8 cellular contexts compared by ENCODE assay signal in the genomic region with DNA sequence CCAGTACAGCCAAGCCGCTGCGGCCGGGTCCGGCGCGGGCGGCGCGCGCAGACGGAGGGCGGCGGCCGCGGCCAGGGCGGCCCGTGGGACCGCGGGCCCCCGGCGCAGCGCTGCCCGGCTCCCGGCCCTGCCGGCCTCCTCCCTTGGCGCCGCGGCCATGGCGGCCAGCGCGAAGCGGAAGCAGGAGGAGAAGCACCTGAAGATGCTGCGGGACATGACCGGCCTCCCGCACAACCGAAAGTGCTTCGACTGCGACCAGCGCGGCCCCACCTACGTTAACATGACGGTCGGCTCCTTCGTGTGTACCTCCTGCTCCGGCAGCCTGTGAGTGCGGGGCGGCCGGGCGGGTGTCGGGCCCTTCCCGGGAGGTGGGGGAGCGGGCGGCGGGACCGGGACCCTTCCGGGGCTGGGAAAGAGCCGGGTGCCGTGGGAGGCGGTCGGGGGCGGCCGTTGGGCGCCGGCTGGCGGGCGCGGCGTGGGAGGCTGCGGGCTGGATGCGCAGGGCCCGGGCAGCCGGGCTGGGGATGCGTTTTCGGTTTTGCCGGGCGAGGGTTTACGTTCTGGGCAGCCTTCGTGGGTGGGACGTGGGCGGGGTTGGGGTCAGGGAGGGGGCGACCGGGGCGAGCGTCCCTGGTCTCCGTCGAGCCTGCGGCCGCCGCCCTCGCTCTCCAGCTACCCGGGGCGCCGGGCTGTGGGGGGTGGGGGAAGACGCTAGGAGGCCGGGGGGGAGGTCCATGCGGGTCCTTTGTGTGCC. TPM values are rescaled to one million over a fixed set of nuclear protein-coding genes. Genes with fewer than 3 reads are reported as not detected.
A peak's percentile ranks its signal among the peaks of the same experiment; 100 is the strongest.
DNase-seq lines count a peak whose midpoint lies in the region; ATAC-seq and TF ChIP-seq lines count a peak whose summit lies in the region.

No MANE protein-coding gene starts in this region.

- H3K9me3 Mint-ChIP-seq in Calu3 (ENCODE audit: low read depth, unreplicated experiment): no peaks in the 10 kb centered on the region

- H3K27ac Mint-ChIP-seq in Calu3 (ENCODE audit: unreplicated experiment): peak overlapping the region; percentile 57

- TF ChIP-seq CTCF in Calu3 (IDR thresholded peaks at IDR 0.05; ENCODE audit: unreplicated experiment) (no peak), stomach (IDR thresholded peaks at IDR 0.05) (no peak)

- H3K14ac ChIP-seq in mesenchymal stem cell (ENCODE audit: low read length in 2 of 2): peak overlapping the region in 1 of 2 experiments; percentile 96

- H3K4me2 ChIP-seq in mesenchymal stem cell (ENCODE audit: low read length, poor library complexity, severe bottlenecking): peak overlapping the region; percentile 73

- H3K4ac ChIP-seq in mesenchymal stem cell (ENCODE audit: low read depth in 1 of 2, low read length in 2 of 2): peak overlapping the region; percentile 75 to 97

- ATAC-seq in GM19468 (IDR thresholded peaks at IDR 0.05; ENCODE audit: extremely low read depth, unreplicated experiment): peak; percentile 31
- ATAC-seq in HG03521 (IDR thresholded peaks at IDR 0.05; ENCODE audit: unreplicated experiment): peak; percentile 66

- BruUV-seq in Calu3 (replicated peaks; lab: Mats Ljungman, UMichigan): no TSS peak

- under 1% methylated on average over 46 of the region's 96 CpGs for WGBS in mesenchymal stem cell
- WGBS in stomach, 5 donors: 0 to 4% (median 0%) methylated on average over 30 to 96 of the region's 96 CpGs

- H3K4me3 Mint-ChIP-seq in Calu3 (ENCODE audit: low read depth, unreplicated experiment): peak overlapping the region; percentile 81

- no peak overlapping the region for H2AK5ac ChIP-seq in mesenchymal stem cell (ENCODE audit: low read length, severe bottlenecking)

- peak overlapping the region; percentile 75 to 94 for H3K18ac ChIP-seq in mesenchymal stem cell (ENCODE audit: low read depth in 1 of 2, low read length in 2 of 2)

- peak overlapping the region; percentile 72 for H3K27ac ChIP-seq in effector memory CD4-positive, alpha-beta T cell (ENCODE audit: insufficient read depth, low read length, poor library complexity, severe bottlenecking)
- H3K27ac ChIP-seq in mesenchymal stem cell (ENCODE audit: low read length, poor library complexity, severe bottlenecking) (peak overlapping the region; percentile 62), stomach (peak overlapping the region; percentile 90 to 97 (median 95))

- H2BK12ac ChIP-seq in mesenchymal stem cell (ENCODE audit: low read length in 2 of 2): no peak overlapping the region

- CTCF ChIA-PET in Calu3 (lab: Charles Lee): interaction anchor here (0.6 to 3.6 kb wide), 5 partner anchors 31 to 642 kb away, joined by 3 to 19 read pairs (median 4); no protein-coding TSS in a partner anchor

- no peak for TF ChIP-seq POLR2A in stomach (IDR thresholded peaks at IDR 0.05)

- no peaks in the 10 kb centered on the region for H3K27me3 Mint-ChIP-seq in Calu3 (ENCODE audit: unreplicated experiment)

- H3K36me3 ChIP-seq in effector memory CD4-positive, alpha-beta T cell (ENCODE audit: control insufficient read depth, insufficient read depth, low read length): no peaks in the 10 kb centered on the region
- H3K36me3 ChIP-seq in mesenchymal stem cell (ENCODE audit: control insufficient read depth in 1 of 2, insufficient read depth in 2 of 2, low read depth in 1 of 2, low read length in 2 of 2) (peaks cover 0 to 4% of the 10 kb centered on the region in 2 experiments), stomach (peaks cover 0 to under 1% (median 0%) of the 10 kb centered on the region in 4 donors)

- peak overlapping the region; percentile 90 for H4K91ac ChIP-seq in mesenchymal stem cell (ENCODE audit: low read length)

- H3K4me3 ChIP-seq in effector memory CD4-positive, alpha-beta T cell (ENCODE audit: insufficient read depth, low read depth, low read length, poor library complexity, severe bottlenecking): peak overlapping the region; percentile 77
- H3K4me3 ChIP-seq in mesenchymal stem cell (ENCODE audit: insufficient read depth in 1 of 2, low read depth in 1 of 2, low read length in 2 of 2) (peak overlapping the region; percentile 89 to 98), stomach (peak overlapping the region; percentile 97 to 98 (median 97))

- DNase-seq in Calu3 (peak; percentile 70), mesenchymal stem cell (peak; percentile 59), stomach (peak; percentile 37), NCI-H2107 (lab: John Stamatoyannopoulos, UW) (no peak)
- DNase-seq in activated CD4-positive, CD25-positive, alpha-beta regulatory T cell treated with anti-CD3 and anti-CD28 coated beads, Interleukin-2, amount 50 U/mL, for 72 hours: peak; percentile 67
- peak; percentile 8 to 34 (median 27) for DNase-seq in effector memory CD4-positive, alpha-beta T cell

- H2BK5ac ChIP-seq in mesenchymal stem cell (ENCODE audit: low read depth, low read length, poor library complexity, severe bottlenecking): peak overlapping the region; percentile 44

- H4K8ac ChIP-seq in mesenchymal stem cell (ENCODE audit: low read length): peak overlapping the region; percentile 84

- intact Hi-C loops in Calu3 (cut with micrococcal nuclease; ENCODE audit: unreplicated experiment) (loop anchor here (5.0 kb wide), 1 partner anchor 290 kb away; no protein-coding TSS in a partner anchor), stomach (cut with DNase I; ENCODE audit: low total_unique reads) (no loop called here)

- H3K9me3 ChIP-seq in effector memory CD4-positive, alpha-beta T cell (ENCODE audit: control insufficient read depth, low read length): no peaks in the 10 kb centered on the region
- H3K9me3 ChIP-seq in mesenchymal stem cell (ENCODE audit: control insufficient read depth, low read length) (no peaks in the 10 kb centered on the region), stomach (no peaks in the 10 kb centered on the region)

- peaks cover 24% of the 10 kb centered on the region for H3K36me3 Mint-ChIP-seq in Calu3 (ENCODE audit: insufficient read depth, unreplicated experiment)

- H2AFZ ChIP-seq in mesenchymal stem cell (ENCODE audit: low read depth, low read length): peak overlapping the region; percentile 89

- no peaks in the 10 kb centered on the region for H3K27me3 ChIP-seq in effector memory CD4-positive, alpha-beta T cell (replicated peaks; ENCODE audit: control insufficient read depth, insufficient read depth, low read length, poor library complexity, severe bottlenecking)
- H3K27me3 ChIP-seq in mesenchymal stem cell (ENCODE audit: control insufficient read depth in 1 of 2, insufficient read depth in 1 of 2, low read length in 2 of 2) (no peaks in the 10 kb centered on the region), stomach (no peaks in the 10 kb centered on the region)

- H3K9ac ChIP-seq in mesenchymal stem cell (ENCODE audit: low read length): peak overlapping the region; percentile 89

- peaks cover 34% of the 10 kb centered on the region for H3K4me1 Mint-ChIP-seq in Calu3 (ENCODE audit: low read depth, unreplicated experiment)

- H3K4me1 ChIP-seq in effector memory CD4-positive, alpha-beta T cell (ENCODE audit: control insufficient read depth, insufficient read depth, low read length, poor library complexity, severe bottlenecking): peaks cover 22% of the 10 kb centered on the region
- H3K4me1 ChIP-seq in mesenchymal stem cell (ENCODE audit: control insufficient read depth, insufficient read depth, low read depth, low read length) (peaks cover 3% of the 10 kb centered on the region), stomach (peaks cover 10 to 58% (median 37%) of the 10 kb centered on the region in 4 donors)

- no peak overlapping the region for H2BK15ac ChIP-seq in mesenchymal stem cell (ENCODE audit: low read depth, poor library complexity, severe bottlenecking)

- peak overlapping the region in 1 of 2 experiments; percentile 96 for H3K23ac ChIP-seq in mesenchymal stem cell (ENCODE audit: low read length in 2 of 2)

- no peak for TF ChIP-seq EP300 in stomach (IDR thresholded peaks at IDR 0.05)

- no peaks in the 10 kb centered on the region for H3K79me1 ChIP-seq in mesenchymal stem cell (replicated peaks; ENCODE audit: low read length, poor library complexity, severe bottlenecking)

- peak overlapping the region; percentile 49 for H2BK120ac ChIP-seq in mesenchymal stem cell (ENCODE audit: low read depth, low read length)

RNA-seq across cellular contexts. Expression of a gene that starts 0.5 kb away (rescaled TPM):
- 115 and 126 TPM in 2 replicates for total RNA-seq in Calu3 (2022)
- 33.6 TPM for polyA plus RNA-seq in mesenchymal stem cell (2013, experiment 1 of 2)
- 33.5 TPM for polyA plus RNA-seq in mesenchymal stem cell (2013, experiment 2 of 2)
- total RNA-seq in stomach: 100 to 1,000 TPM in 1 of 5 donors, 10 to 100 TPM in 4; 16.1 to 119 (median 38.1) TPM
- 10 to 100 TPM; 17.8 to 37.0 (median 34.5) TPM for polyA plus RNA-seq in stomach
